In the genomic region with DNA sequence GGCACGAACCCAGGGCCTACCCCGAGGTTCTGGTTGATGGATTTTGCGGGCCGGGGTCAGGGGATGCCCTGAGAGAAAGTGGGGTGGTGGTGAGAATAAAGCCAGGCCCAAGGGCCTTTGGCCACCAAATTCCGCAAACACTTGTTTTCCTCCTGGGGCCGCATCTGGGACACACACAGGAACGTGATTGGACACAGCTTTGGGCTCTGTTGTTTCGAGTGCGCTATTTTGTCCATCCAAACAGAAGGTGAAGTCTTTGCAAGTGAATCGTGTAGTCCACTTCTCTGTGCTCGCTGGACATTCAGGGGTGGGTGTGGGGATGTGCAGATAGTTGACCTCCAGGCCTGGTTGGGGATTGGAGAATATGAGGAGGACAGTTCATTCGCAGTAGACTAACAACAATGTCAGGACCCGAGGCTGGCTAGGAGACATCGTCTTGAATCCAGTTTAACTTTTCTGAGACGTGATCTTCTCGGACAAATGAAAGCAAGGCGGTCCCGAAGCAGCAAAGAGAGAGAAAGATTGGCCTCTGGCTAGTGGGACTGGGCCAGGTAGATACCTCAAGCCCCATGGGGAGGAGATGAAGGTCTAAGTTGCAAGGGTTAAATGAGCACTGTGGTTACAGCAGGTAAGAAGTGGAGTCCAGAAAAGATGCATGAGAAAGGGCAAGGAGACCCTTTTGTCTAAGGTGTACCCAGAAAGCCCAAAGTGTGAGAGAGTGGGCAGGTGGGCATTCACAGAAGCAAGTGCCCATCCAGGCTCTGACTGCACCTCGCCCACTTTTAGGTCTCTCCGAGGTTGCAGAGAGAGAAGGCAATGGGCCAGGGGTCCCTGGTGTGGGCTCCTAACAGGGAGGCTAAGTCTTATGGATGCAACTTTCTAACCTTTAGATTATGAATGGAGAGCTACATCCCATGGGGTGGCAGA, we compare ENCODE assay signal across 11 cellular contexts. TPM values are rescaled to one million over a fixed set of nuclear protein-coding genes. Genes with fewer than 3 reads are reported as not detected.
DNase-seq lines count a peak whose midpoint lies in the region; ATAC-seq and TF ChIP-seq lines count a peak whose summit lies in the region.
"Had no signal": no experiment of that assay in that cellular context is flagged by ENCODE, and none has a peak within 500 bp of the region (broad histone marks: within the 10 kb centered on the region; RNA-seq: fewer than 3 reads in every experiment).

No MANE protein-coding gene starts in this region.

- H3K4me1 Mint-ChIP-seq in CD4-positive, CD25-positive, alpha-beta regulatory T cell, result peaks cover 5 to 23% (median 12%) of the 10 kb centered on the region in 4 donors
- H3K4me1 Mint-ChIP-seq in endodermal cell, result peaks cover 5% of the 10 kb centered on the region

- peak overlapping the region; percentile 10 for H3K4me2 ChIP-seq in parathyroid adenoma (ENCODE audit: low read length)

- H3K27me3 Mint-ChIP-seq in CD4-positive, CD25-positive, alpha-beta regulatory T cell, result peaks cover 68% of the 10 kb centered on the region
- peaks cover 79% of the 10 kb centered on the region for H3K27me3 Mint-ChIP-seq in endodermal cell (ENCODE audit: insufficient read depth)

- no peak overlapping the region for H3K4me3 ChIP-seq in CD4-positive, CD25-positive, alpha-beta regulatory T cell (ENCODE audit: low read depth, low read length)
- H3K4me3 ChIP-seq in Panc1 (ENCODE audit: low read depth in 2 of 2, low read length in 2 of 2) (peak overlapping the region; percentile 6 to 44; a peak in 2 of 4 replicates), endodermal cell (ENCODE audit: low read length) (no peak overlapping the region), parathyroid adenoma (ENCODE audit: low read depth, low read length) (no peak overlapping the region)

- H3K27ac ChIP-seq in CD4-positive, CD25-positive, alpha-beta regulatory T cell (ENCODE audit: insufficient read depth, low read length, poor library complexity, severe bottlenecking), result no peak overlapping the region
- H3K27ac ChIP-seq in Panc1 (ENCODE audit: low read length) (no peak overlapping the region), endodermal cell (ENCODE audit: low read depth, low read length) (no peak overlapping the region), parathyroid adenoma (no peak overlapping the region)

- no peak for DNase-seq in CD4-positive, CD25-positive, alpha-beta regulatory T cell
- DNase-seq in Panc1 (ENCODE audit: low read depth, low spot score) (no peak), endodermal cell (peak; percentile 43), NCI-H345 (lab: John Stamatoyannopoulos, UW) (no peak), DMS79 treated with DMSO at 0.1 percent for 48 hours (lab: John Stamatoyannopoulos, UW) (no peak), GM13976 (ENCODE audit: low spot score) (no peak), SHP77 treated with DMSO at 0.1 percent for 48 hours (lab: John Stamatoyannopoulos, UW) (no peak)
- DNase-seq: activated CD4-positive, alpha-beta T cell treated with anti-CD3 and anti-CD28 coated beads, Interleukin-2, amount 50 U/mL, for 1 hour; foreskin melanocyte; NCI-H2227 treated with DMSO at 0.1 percent for 48 hours had no signal

- no peaks in the 10 kb centered on the region for H3K9me3 ChIP-seq in CD4-positive, CD25-positive, alpha-beta regulatory T cell (ENCODE audit: control insufficient read depth in 2 of 2, low read length in 2 of 2)
- H3K9me3 ChIP-seq in Panc1 (ENCODE audit: control insufficient read depth, insufficient read depth, low read depth, low read length), result no peaks in the 10 kb centered on the region
- H3K9me3 ChIP-seq in endodermal cell (ENCODE audit: control insufficient read depth, low read length), result no peaks in the 10 kb centered on the region
- no peaks in the 10 kb centered on the region for H3K9me3 ChIP-seq in parathyroid adenoma (ENCODE audit: control insufficient read depth, low read length)

- intact Hi-C loops in Panc1 (cut with micrococcal nuclease; ENCODE audit: unreplicated experiment), result no loop called here

- H3K4me1 ChIP-seq in CD4-positive, CD25-positive, alpha-beta regulatory T cell (ENCODE audit: control insufficient read depth, insufficient read depth, low read length, poor library complexity, severe bottlenecking), result peaks cover 19% of the 10 kb centered on the region
- peaks cover under 1% of the 10 kb centered on the region; the same call in 1 of the 2 replicates for H3K4me1 ChIP-seq in Panc1 (ENCODE audit: control insufficient read depth, insufficient read depth, low read length)
- H3K4me1 ChIP-seq in endodermal cell (ENCODE audit: control insufficient read depth, insufficient read depth, low read length), result no peaks in the 10 kb centered on the region
- H3K4me1 ChIP-seq in parathyroid adenoma, result no peaks in the 10 kb centered on the region

- TF ChIP-seq CTCF in Panc1 (IDR thresholded peaks at IDR 0.05) (no peak), endodermal cell (conservative IDR thresholded peaks at IDR 0.05) (no peak), parathyroid adenoma (IDR thresholded peaks at IDR 0.05) (no peak), GM13976 (IDR thresholded peaks at IDR 0.05; ENCODE audit: borderline replicate concordance, control extremely low read depth, extremely low read depth, insufficient read depth, missing control alignments) (no peak)

- peak overlapping the region; percentile 72 to 82 (median 74) for H3K4me3 Mint-ChIP-seq in CD4-positive, CD25-positive, alpha-beta regulatory T cell
- peak overlapping the region; percentile 58 for H3K4me3 Mint-ChIP-seq in endodermal cell

- peak overlapping the region in 1 of 3 donors; percentile 65 for H3K27ac Mint-ChIP-seq in CD4-positive, CD25-positive, alpha-beta regulatory T cell
- H3K27ac Mint-ChIP-seq in endodermal cell, result no peak overlapping the region

- peaks cover 2% of the 10 kb centered on the region for H3K36me3 Mint-ChIP-seq in CD4-positive, CD25-positive, alpha-beta regulatory T cell
- no peaks in the 10 kb centered on the region for H3K36me3 Mint-ChIP-seq in endodermal cell (ENCODE audit: low read depth)

- peaks cover 29% of the 10 kb centered on the region for H3K27me3 ChIP-seq in CD4-positive, CD25-positive, alpha-beta regulatory T cell (ENCODE audit: control insufficient read depth, insufficient read depth, low read length)
- H3K27me3 ChIP-seq in Panc1 (ENCODE audit: control insufficient read depth, insufficient read depth, low read length) (peaks cover 27% of the 10 kb centered on the region), endodermal cell (ENCODE audit: control insufficient read depth, insufficient read depth, low read length, poor library complexity, severe bottlenecking) (peaks cover 56% of the 10 kb centered on the region), parathyroid adenoma (ENCODE audit: control insufficient read depth, insufficient read depth, low read length) (no peaks in the 10 kb centered on the region)

- no peaks in the 10 kb centered on the region for H3K79me2 ChIP-seq in parathyroid adenoma

- H3K9me3 Mint-ChIP-seq in CD4-positive, CD25-positive, alpha-beta regulatory T cell, result no peaks in the 10 kb centered on the region
- no peaks in the 10 kb centered on the region for H3K9me3 Mint-ChIP-seq in endodermal cell

- no peaks in the 10 kb centered on the region for H3K36me3 ChIP-seq in CD4-positive, CD25-positive, alpha-beta regulatory T cell (ENCODE audit: control insufficient read depth, insufficient read depth, low read length)
- H3K36me3 ChIP-seq in Panc1 (ENCODE audit: control insufficient read depth, insufficient read depth, low read length) (no peaks in the 10 kb centered on the region), endodermal cell (ENCODE audit: control insufficient read depth, insufficient read depth, low read length) (no peaks in the 10 kb centered on the region), parathyroid adenoma (ENCODE audit: control insufficient read depth, insufficient read depth, low read length) (no peaks in the 10 kb centered on the region)

- CTCF ChIA-PET in Panc1 (lab: Charles Lee), result no interaction called here

- POLR2A ChIA-PET in Panc1 (lab: Charles Lee), result no interaction called here

- H3K9ac ChIP-seq in endodermal cell (ENCODE audit: extremely low read depth, low read length, poor library complexity, severe bottlenecking) (no peak overlapping the region), parathyroid adenoma (no peak overlapping the region)

- 54 to 62% methylated on average over 13 to 20 of the region's 20 CpGs for WGBS in endodermal cell (ENCODE audit: insufficient coverage in 1 of 2, insufficient read length in 1 of 2), 2 experiments

- no peak overlapping the region for H2AFZ ChIP-seq in parathyroid adenoma

- in situ Hi-C loops in Panc1 (cut with HindIII; ENCODE audit: low pct_unique_long_range_greater_than_20kb, low sequenced_read_pairs) (no loop called here), GM13976 (cut with MboI; ENCODE audit: low sequenced_read_pairs, unreplicated experiment) (no loop called here)

- no TSS peak for BruUV-seq in Panc1 (replicated peaks; lab: Mats Ljungman, UMichigan)

- ATAC-seq in CD4-positive, CD25-positive, alpha-beta regulatory T cell (ENCODE audit: low read depth in 2 of 2), result no peak
- ATAC-seq in Panc1, result no peak

RNA-seq across cellular contexts. Expression of a gene that starts 0.8 kb away (rescaled TPM):
- total RNA-seq in CD4-positive, CD25-positive, alpha-beta regulatory T cell, result 0.27 TPM
- polyA plus RNA-seq in CD4-positive, CD25-positive, alpha-beta regulatory T cell, result under 1 TPM in 3 of 4 donors, not detected in 1; 0.14 to 0.36 (median 0.35) TPM
- total RNA-seq in Panc1 (2021; ENCODE audit: unreplicated experiment), result 1.5 TPM
- 1.9 TPM for polyA plus RNA-seq in Panc1 (2012; ENCODE audit: insufficient read length)
- total RNA-seq in endodermal cell, result 1 to 10 TPM; 1.9 to 3.6 TPM
- 26.5 TPM for polyA plus RNA-seq in endodermal cell (2013, experiment 1 of 2)
- polyA plus RNA-seq in endodermal cell (2013, experiment 2 of 2), result 21.7 TPM

RNA-seq across cellular contexts. Expression of a gene that starts 17.9 kb away (rescaled TPM):
- total RNA-seq in CD4-positive, CD25-positive, alpha-beta regulatory T cell, result 174 TPM
- polyA plus RNA-seq in CD4-positive, CD25-positive, alpha-beta regulatory T cell, result 100 to 1,000 TPM in 1 of 4 donors, 10 to 100 TPM in 3; 81.1 to 105 (median 89.5) TPM
- total RNA-seq in Panc1 (2021; ENCODE audit: unreplicated experiment) (169 TPM), endodermal cell (100 to 1,000 TPM; 127 to 161 TPM)
- polyA plus RNA-seq in Panc1 (2012; ENCODE audit: insufficient read length), result 257 TPM
- polyA plus RNA-seq in endodermal cell (2013, experiment 1 of 2), result 116 TPM
- polyA plus RNA-seq in endodermal cell (2013, experiment 2 of 2), result 102 TPM

RNA-seq across cellular contexts. Expression of a gene that starts 45.4 kb away (rescaled TPM):
- 5.0 TPM for total RNA-seq in CD4-positive, CD25-positive, alpha-beta regulatory T cell
- polyA plus RNA-seq in CD4-positive, CD25-positive, alpha-beta regulatory T cell, result 10 to 100 TPM in 1 of 4 donors, 1 to 10 TPM in 3; 1.4 to 10.3 (median 4.8) TPM
- 0.39 TPM for total RNA-seq in Panc1 (2021; ENCODE audit: unreplicated experiment)
- polyA plus RNA-seq in Panc1 (2012; ENCODE audit: insufficient read length), result 1.4 TPM
- total RNA-seq in endodermal cell, result 100 to 1,000 TPM in 1 of 2 donors, 10 to 100 TPM in 1; 70.0 to 103 TPM
- 8.4 TPM for polyA plus RNA-seq in endodermal cell (2013, experiment 1 of 2)
- polyA plus RNA-seq in endodermal cell (2013, experiment 2 of 2), result 5.8 TPM

RNA-seq across cellular contexts. Expression of a gene that starts 47.4 kb away (rescaled TPM):
- total RNA-seq in CD4-positive, CD25-positive, alpha-beta regulatory T cell, result not detected
- under 1 TPM in 1 of 4 donors, not detected in 3; 0.05 TPM for polyA plus RNA-seq in CD4-positive, CD25-positive, alpha-beta regulatory T cell
- total RNA-seq in Panc1 (2021; ENCODE audit: unreplicated experiment), result 0.15 TPM
- polyA plus RNA-seq in Panc1 (2012; ENCODE audit: insufficient read length), result 0.21 TPM
- under 1 TPM in 1 of 2 donors, not detected in 1; 0.53 TPM for total RNA-seq in endodermal cell
- polyA plus RNA-seq in endodermal cell (2013, experiment 1 of 2), result not detected
- polyA plus RNA-seq in endodermal cell (2013, experiment 2 of 2), result 0.08 TPM

Comparison
In these comparisons a context has a peak if more than half of its experiments do, and no peak if none do; other contexts are left out.
1. H3K4me3 ChIP-seq: peak in Panc1 (2 of 2); none in CD4-positive, CD25-positive, alpha-beta regulatory T cell (single experiment), endodermal cell (single experiment) and parathyroid adenoma (single experiment).
2. RNA of a gene that starts 45.4 kb away (total RNA-seq): 70.0 to 103 TPM in endodermal cell; 5.0 TPM in CD4-positive, CD25-positive, alpha-beta regulatory T cell (single experiment) and 0.39 TPM in Panc1 (single experiment); every median in the first group is over 10 times any median in the second.